ENCODE assay signal across 16 cellular contexts in the genomic region with DNA sequence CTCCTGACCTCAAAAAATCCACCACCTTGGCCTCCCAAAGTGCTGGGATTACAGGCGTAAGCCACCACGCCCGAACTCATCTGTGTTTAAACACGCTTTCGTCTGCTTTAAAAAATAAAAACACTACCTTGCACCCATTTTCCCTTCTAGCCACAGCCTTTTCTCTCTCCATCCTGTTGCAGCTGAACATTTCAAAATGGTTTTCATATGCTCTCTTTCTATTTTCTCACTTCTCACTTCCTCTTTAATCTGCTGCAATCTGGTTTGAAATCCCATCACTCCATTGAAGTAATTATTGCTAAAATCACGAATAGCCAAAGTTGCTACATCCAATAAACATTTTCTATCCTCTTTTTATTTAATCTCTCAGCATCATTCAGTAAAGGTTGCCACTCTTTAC.
DNase-seq lines count a peak whose midpoint lies in the region; ATAC-seq and FAIRE-seq lines count a peak whose summit lies in the region.
"Had no signal": no experiment of that assay in that cellular context is flagged by ENCODE, and none has a peak within 500 bp of the region (broad histone marks: within the 10 kb centered on the region; RNA-seq: fewer than 3 reads in every experiment).

No MANE protein-coding gene starts in this region.

- FAIRE-seq in GM19239 (lab: Jason Lieb, UNC), result peak; percentile 26

- peaks cover 42 to 66% (median 46%) of the 10 kb centered on the region in 3 donors for H3K4me1 Mint-ChIP-seq in naive B cell

- H3K9me3 Mint-ChIP-seq in naive B cell, result peaks cover 0 to 7% (median 2%) of the 10 kb centered on the region in 7 donors
- H3K9me3 Mint-ChIP-seq: activated naive CD8-positive, alpha-beta T cell treated with anti-CD3 and anti-CD28 coated beads, Interleukin-2, amount 10 ng/mL, durations not matched to agents 7 days and 5 days; CD8-positive, alpha-beta T cell; central memory CD8-positive, alpha-beta T cell had no signal

- no peaks in the 10 kb centered on the region for H3K36me3 Mint-ChIP-seq in naive B cell
- H3K36me3 Mint-ChIP-seq: activated naive CD8-positive, alpha-beta T cell treated with anti-CD3 and anti-CD28 coated beads, Interleukin-2, amount 10 ng/mL, durations not matched to agents 7 days and 5 days; CD8-positive, alpha-beta T cell had no signal

- H3K27ac ChIP-seq in substantia nigra (ENCODE audit: low read depth, low read length, poor library complexity, severe bottlenecking), result no peak overlapping the region
- H3K27ac ChIP-seq: HL-60, thyroid gland had no signal

- peak overlapping the region in 5 of 6 donors; percentile 0 to 45 (median 2) for H3K27ac Mint-ChIP-seq in naive B cell
- H3K27ac Mint-ChIP-seq: activated naive CD8-positive, alpha-beta T cell treated with anti-CD3 and anti-CD28 coated beads, Interleukin-2, amount 10 ng/mL, durations not matched to agents 7 days and 5 days; CD8-positive, alpha-beta T cell had no signal

- in situ Hi-C loops in G401 (cut with HindIII; ENCODE audit: low sequenced_read_pairs), result no loop called here

- peak overlapping the region in 7 of 8 donors; percentile 9 to 71 (median 32) for H3K4me3 Mint-ChIP-seq in naive B cell
- H3K4me3 Mint-ChIP-seq: activated naive CD8-positive, alpha-beta T cell treated with anti-CD3 and anti-CD28 coated beads, Interleukin-2, amount 10 ng/mL, durations not matched to agents 7 days and 5 days; CD8-positive, alpha-beta T cell; central memory CD8-positive, alpha-beta T cell; nephron had no signal

- ATAC-seq in GM21825 (IDR thresholded peaks at IDR 0.05; ENCODE audit: unreplicated experiment), result peak; percentile 65
- peak; percentile 48 for ATAC-seq in HG03442 (IDR thresholded peaks at IDR 0.05; ENCODE audit: unreplicated experiment)
- ATAC-seq in naive B cell (ENCODE audit: low read depth in 2 of 2), result peak; percentile 33 to 42
- ATAC-seq: CD8-positive, alpha-beta T cell had no signal

- no peaks in the 10 kb centered on the region for H3K27me3 Mint-ChIP-seq in naive B cell

- DNase-seq in GM19239 (ENCODE audit: insufficient read length, low spot score), result no peak
- DNase-seq in naive B cell, result no peak
- DNase-seq in HuH-7.5 (ENCODE audit: low spot score), result no peak
- DNase-seq in substantia nigra (lab: John Stamatoyannopoulos, UW), result no peak
- no peak for DNase-seq in G401 (ENCODE audit: low spot score)
- DNase-seq in T1000 (lab: John Stamatoyannopoulos, UW), result no peak
- DNase-seq: activated naive CD8-positive, alpha-beta T cell treated with anti-CD3 and anti-CD28 coated beads, Interleukin-2, amount 10 ng/mL, durations not matched to agents 7 days and 5 days; CD8-positive, alpha-beta T cell; GDM1; kidney glomerular epithelial cell; thyroid gland had no signal
